In genomic region chr17:79795795-79796569, GRCh38 we compare ENCODE assay signal across 8 cellular contexts. TPM values are rescaled to one million over a fixed set of nuclear protein-coding genes. Genes with fewer than 3 reads are reported as not detected.
DNase-seq lines count a peak whose midpoint lies in the region; ATAC-seq and TF ChIP-seq lines count a peak whose summit lies in the region.

No MANE protein-coding gene starts in this region.

- no peak for DNase-seq in mucosa of descending colon
- DNase-seq in dermis blood vessel endothelial cell: no peak
- no peak for DNase-seq in NCI-H2029 (lab: John Stamatoyannopoulos, UW)
- no peak for DNase-seq in ecto neural progenitor cell (ENCODE audit: low spot score)

- peaks cover 35% of the 10 kb centered on the region for H3K4me1 ChIP-seq in ACC112 (ENCODE audit: control insufficient read depth, insufficient read depth, low read length, unreplicated experiment)
- peaks cover 43% of the 10 kb centered on the region for H3K4me1 ChIP-seq in HUES64 (ENCODE audit: insufficient read depth, low read length)
- peaks cover 41% of the 10 kb centered on the region for H3K4me1 ChIP-seq in mucosa of descending colon (ENCODE audit: low read depth)

- 23% methylated on average over 13 of the region's 14 CpGs for WGBS in HUES64

- no peaks in the 10 kb centered on the region for H3K36me3 ChIP-seq in ACC112 (ENCODE audit: insufficient read depth, low read length)
- no peaks in the 10 kb centered on the region for H3K36me3 ChIP-seq in HUES64 (ENCODE audit: insufficient read depth, low read length)
- peaks cover 3% of the 10 kb centered on the region for H3K36me3 ChIP-seq in mucosa of descending colon (ENCODE audit: low read depth)

- H3K27ac ChIP-seq in ACC112 (ENCODE audit: low read depth, low read length): no peak overlapping the region
- no peak overlapping the region for H3K27ac ChIP-seq in HUES64 (ENCODE audit: low read depth, low read length)

- TF ChIP-seq CTCF in brain (conservative IDR thresholded peaks at IDR 0.05) (no peak), mucosa of descending colon (IDR thresholded peaks at IDR 0.05) (no peak)

- H3K9ac ChIP-seq in HUES64 (ENCODE audit: low read depth, low read length): peak overlapping the region; percentile 80; the same call in 1 of the 2 replicates

- H3K4me3 ChIP-seq in ACC112 (ENCODE audit: low read depth, low read length) (peak overlapping the region; percentile 94), HUES64 (ENCODE audit: low read length) (peak overlapping the region; percentile 73), mucosa of descending colon (peak overlapping the region; percentile 34)

- intact Hi-C loops in mucosa of descending colon (cut with DNase I, micrococcal nuclease): no loop called here

- peaks cover 0 to 4% (median 2%) of the 10 kb centered on the region in 5 experiments for H3K9me3 Mint-ChIP-seq in brain

- H3K27me3 Mint-ChIP-seq in brain: peaks cover 53% of the 10 kb centered on the region

- H3K27ac Mint-ChIP-seq in brain: peak overlapping the region; percentile 84 to 95 (median 94)

- peaks cover 50% of the 10 kb centered on the region for H3K27me3 ChIP-seq in ACC112 (ENCODE audit: insufficient read depth, low read length)
- H3K27me3 ChIP-seq in HUES64 (ENCODE audit: insufficient read depth, low read length): peaks cover 92% of the 10 kb centered on the region

- no peak for ATAC-seq in mucosa of descending colon
- no peak for ATAC-seq in HG03378 (IDR thresholded peaks at IDR 0.05; ENCODE audit: unreplicated experiment)

- no peaks in the 10 kb centered on the region for H3K79me2 ChIP-seq in ACC112 (ENCODE audit: control insufficient read depth, insufficient read depth, low read length, unreplicated experiment)

- no peak overlapping the region for H2AFZ ChIP-seq in ACC112 (ENCODE audit: low read length, unreplicated experiment)

- H3K4me1 Mint-ChIP-seq in brain: peaks cover 69% of the 10 kb centered on the region

- H3K9me3 ChIP-seq in HUES64 (ENCODE audit: insufficient read depth, low read depth, low read length) (no peaks in the 10 kb centered on the region), mucosa of descending colon (no peaks in the 10 kb centered on the region)

- H3K4me3 Mint-ChIP-seq in brain: peak overlapping the region; percentile 91 to 97 (median 95)

- H3K36me3 Mint-ChIP-seq in brain: peaks cover 9% of the 10 kb centered on the region

RNA-seq across cellular contexts. Expression of gene CBX8, which starts 0.9 kb away (rescaled TPM):
- 1.1 TPM for polyA plus RNA-seq in HUES64 (2013, experiment 1 of 2)
- 3.0 TPM for polyA plus RNA-seq in HUES64 (2013, experiment 2 of 2)
- 9.4 TPM for polyA plus RNA-seq in brain (ENCODE audit: insufficient read depth, low read depth, low replicate concordance)
- 1 to 10 TPM; 3.4 to 4.7 (median 4.0) TPM for total RNA-seq in mucosa of descending colon
- 2.7 and 5.1 TPM in 2 replicates for total RNA-seq in dermis blood vessel endothelial cell

RNA-seq across cellular contexts. Expression of gene CBX2, which starts 18.0 kb away (rescaled TPM):
- 52.5 TPM for polyA plus RNA-seq in HUES64 (2013, experiment 1 of 2)
- 62.4 TPM for polyA plus RNA-seq in HUES64 (2013, experiment 2 of 2)
- 36.4 TPM for polyA plus RNA-seq in brain (ENCODE audit: insufficient read depth, low read depth, low replicate concordance)
- 1 to 10 TPM in 1 of 3 donors, under 1 TPM in 2; 0.14 to 1.5 (median 0.76) TPM for total RNA-seq in mucosa of descending colon
- 12.9 and 14.1 TPM in 2 replicates for total RNA-seq in dermis blood vessel endothelial cell

RNA-seq across cellular contexts. Expression of gene CBX4, which starts 43.3 kb away (rescaled TPM):
- polyA plus RNA-seq in HUES64 (2013, experiment 1 of 2): 2.3 TPM
- polyA plus RNA-seq in HUES64 (2013, experiment 2 of 2): 2.5 TPM
- polyA plus RNA-seq in brain (ENCODE audit: insufficient read depth, low read depth, low replicate concordance): 30.6 TPM
- total RNA-seq in mucosa of descending colon (10 to 100 TPM; 10.2 to 14.2 (median 13.2) TPM), dermis blood vessel endothelial cell (11.1 and 13.5 TPM in 2 replicates)

Comparison
In these comparisons a context has a peak if more than half of its experiments do, and no peak if none do; other contexts are left out.
1. H3K4me3 ChIP-seq: peak in every context shown above with its lines; median percentile 94 in ACC112; 73 in HUES64; 34 in mucosa of descending colon.